ENCODE assay signal across 1 cellular context in the genomic region with DNA sequence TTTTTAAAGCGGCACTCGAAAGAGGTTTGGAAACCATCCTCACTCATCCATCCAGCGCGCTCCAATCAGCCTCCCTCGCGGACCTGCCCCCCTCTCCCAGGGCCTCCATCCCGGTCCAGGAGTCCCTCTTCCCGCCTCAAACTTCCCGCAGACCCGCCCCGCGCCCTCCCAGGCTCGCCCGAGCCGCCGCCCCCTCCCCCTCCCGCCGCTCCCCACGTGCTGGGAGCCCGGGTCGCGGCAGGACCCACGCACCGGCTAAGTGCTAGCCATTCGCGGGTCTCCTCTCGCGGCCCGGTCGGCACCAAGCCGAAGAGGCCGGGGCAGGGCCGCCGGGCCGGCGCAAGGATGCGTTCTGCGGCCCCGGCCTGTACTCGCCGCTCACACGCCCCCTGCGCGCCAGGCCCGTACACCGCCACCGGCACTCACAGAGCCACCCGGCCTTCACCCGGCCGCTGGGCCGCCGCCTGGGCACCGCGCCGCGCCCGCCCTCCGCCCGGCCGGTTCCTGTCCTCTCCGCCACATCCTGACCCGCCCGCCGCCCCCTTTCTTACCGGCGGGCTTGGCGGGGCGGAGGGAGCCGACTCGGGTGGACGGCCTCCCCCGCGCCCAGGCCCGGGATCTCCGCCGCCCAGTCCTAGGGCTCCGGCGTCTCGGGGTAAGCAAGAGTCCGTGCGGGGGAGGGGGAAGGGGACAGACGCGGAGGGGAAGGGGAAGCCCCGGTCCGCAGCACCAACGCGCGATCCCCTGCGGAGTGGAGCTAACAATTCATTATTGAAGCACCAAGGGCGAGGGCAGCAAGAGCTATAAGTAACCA.
TF ChIP-seq lines count a peak whose summit lies in the region.

No MANE protein-coding gene starts in this region.

TF ChIP-seq in K562, 482 proteins besides CTCF, POLR2A, EP300 and RAD21 (continued from another document):
- TF ChIP-seq, protein P1, sequence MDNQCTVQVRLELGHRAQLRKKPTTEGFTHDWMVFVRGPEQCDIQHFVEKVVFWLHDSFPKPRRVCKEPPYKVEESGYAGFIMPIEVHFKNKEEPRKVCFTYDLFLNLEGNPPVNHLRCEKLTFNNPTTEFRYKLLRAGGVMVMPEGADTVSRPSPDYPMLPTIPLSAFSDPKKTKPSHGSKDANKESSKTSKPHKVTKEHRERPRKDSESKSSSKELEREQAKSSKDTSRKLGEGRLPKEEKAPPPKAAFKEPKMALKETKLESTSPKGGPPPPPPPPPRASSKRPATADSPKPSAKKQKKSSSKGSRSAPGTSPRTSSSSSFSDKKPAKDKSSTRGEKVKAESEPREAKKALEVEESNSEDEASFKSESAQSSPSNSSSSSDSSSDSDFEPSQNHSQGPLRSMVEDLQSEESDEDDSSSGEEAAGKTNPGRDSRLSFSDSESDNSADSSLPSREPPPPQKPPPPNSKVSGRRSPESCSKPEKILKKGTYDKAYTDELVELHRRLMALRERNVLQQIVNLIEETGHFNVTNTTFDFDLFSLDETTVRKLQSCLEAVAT (IDR thresholded peaks at IDR 0.05), result peak; percentile 6 to 33; a peak in 1 of 4 replicates
- TF ChIP-seq RBBP5 (IDR thresholded peaks at IDR 0.05; ENCODE audit: borderline replicate concordance, insufficient read depth, low read length, poor library complexity, severe bottlenecking) (peak; percentile 45), BRF1 (IDR thresholded peaks at IDR 0.05; ENCODE audit: borderline replicate concordance, extremely low read depth, insufficient read length) (no peak), ZNF143 (CRISPR knock-in tag; IDR thresholded peaks at IDR 0.05) (no peak), CHD2 (IDR thresholded peaks at IDR 0.05; ENCODE audit: low read depth, low read length) (peak; percentile 5; the same call in 1 of the 2 replicates), BCOR (IDR thresholded peaks at IDR 0.05) (peak; percentile 32; the same call in 1 of the 2 replicates), POU5F1 (IDR thresholded peaks at IDR 0.05; ENCODE audit: borderline replicate concordance, low read depth, low read length, partially characterized antibody) (no peak), ZBTB1 (CRISPR knock-in tag; IDR thresholded peaks at IDR 0.05; ENCODE audit: borderline replicate concordance, low read depth) (no peak), KDM1A (IDR thresholded peaks at IDR 0.05) (no peak), OTX1 (CRISPR knock-in tag; IDR thresholded peaks at IDR 0.05) (no peak), HMGXB4 (CRISPR knock-in tag; IDR thresholded peaks at IDR 0.05) (0 out of 2 replicates have a peak, but pooled peaks have one; percentile 94), TGIF2 (CRISPR knock-in tag; IDR thresholded peaks at IDR 0.05) (no peak), SRSF3 (IDR thresholded peaks at IDR 0.05; ENCODE audit: insufficient read depth, low read length) (0 out of 2 replicates have a peak, but pooled peaks have one; percentile 47), ZC3H11A (IDR thresholded peaks at IDR 0.05; ENCODE audit: low read depth, low read length) (no peak), ZNF766 (CRISPR knock-in tag; conservative IDR thresholded peaks at IDR 0.05) (0 out of 2 replicates have a peak, but pooled peaks have one; percentile 11), TBL1XR1 (IDR thresholded peaks at IDR 0.05; ENCODE audit: low read length in 2 of 2) (no peak), KLF6 (CRISPR knock-in tag; IDR thresholded peaks at IDR 0.05; ENCODE audit: borderline replicate concordance) (no peak), GTF2E2 (tag; IDR thresholded peaks at IDR 0.05) (peak; percentile 48; the same call in 1 of the 2 replicates), RBM39 (optimal IDR thresholded peaks at IDR 0.05; ENCODE audit: low read depth, low read length) (no peak), CREBBP (IDR thresholded peaks at IDR 0.05; ENCODE audit: low read depth, low read length) (no peak), RBM22 (IDR thresholded peaks at IDR 0.05; ENCODE audit: low read depth, low read length, poor library complexity, severe bottlenecking) (no peak), DNMT1 (IDR thresholded peaks at IDR 0.05) (no peak), CREB5 (CRISPR knock-in tag; IDR thresholded peaks at IDR 0.05) (no peak), ZBED1 (IDR thresholded peaks at IDR 0.05) (no peak), NFRKB (IDR thresholded peaks at IDR 0.05; ENCODE audit: low read depth) (peak; percentile 40), KLF1 (tag; IDR thresholded peaks at IDR 0.05) (no peak), ZNF551 (CRISPR knock-in tag; IDR thresholded peaks at IDR 0.05) (no peak), THRAP3 (IDR thresholded peaks at IDR 0.05; ENCODE audit: borderline replicate concordance) (no peak), SMARCA5 (IDR thresholded peaks at IDR 0.05) (no peak), ZNF253 (CRISPR knock-in tag; conservative IDR thresholded peaks at IDR 0.05) (no peak)
- TF ChIP-seq, protein P2, sequence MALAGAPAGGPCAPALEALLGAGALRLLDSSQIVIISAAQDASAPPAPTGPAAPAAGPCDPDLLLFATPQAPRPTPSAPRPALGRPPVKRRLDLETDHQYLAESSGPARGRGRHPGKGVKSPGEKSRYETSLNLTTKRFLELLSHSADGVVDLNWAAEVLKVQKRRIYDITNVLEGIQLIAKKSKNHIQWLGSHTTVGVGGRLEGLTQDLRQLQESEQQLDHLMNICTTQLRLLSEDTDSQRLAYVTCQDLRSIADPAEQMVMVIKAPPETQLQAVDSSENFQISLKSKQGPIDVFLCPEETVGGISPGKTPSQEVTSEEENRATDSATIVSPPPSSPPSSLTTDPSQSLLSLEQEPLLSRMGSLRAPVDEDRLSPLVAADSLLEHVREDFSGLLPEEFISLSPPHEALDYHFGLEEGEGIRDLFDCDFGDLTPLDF (CRISPR knock-in tag; IDR thresholded peaks at IDR 0.05), result peak; percentile 60; the same call in 1 of the 2 replicates
- TF ChIP-seq, protein P3, sequence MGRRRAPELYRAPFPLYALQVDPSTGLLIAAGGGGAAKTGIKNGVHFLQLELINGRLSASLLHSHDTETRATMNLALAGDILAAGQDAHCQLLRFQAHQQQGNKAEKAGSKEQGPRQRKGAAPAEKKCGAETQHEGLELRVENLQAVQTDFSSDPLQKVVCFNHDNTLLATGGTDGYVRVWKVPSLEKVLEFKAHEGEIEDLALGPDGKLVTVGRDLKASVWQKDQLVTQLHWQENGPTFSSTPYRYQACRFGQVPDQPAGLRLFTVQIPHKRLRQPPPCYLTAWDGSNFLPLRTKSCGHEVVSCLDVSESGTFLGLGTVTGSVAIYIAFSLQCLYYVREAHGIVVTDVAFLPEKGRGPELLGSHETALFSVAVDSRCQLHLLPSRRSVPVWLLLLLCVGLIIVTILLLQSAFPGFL (CRISPR knock-in tag; IDR thresholded peaks at IDR 0.05), result no peak
- TF ChIP-seq, protein P4, sequence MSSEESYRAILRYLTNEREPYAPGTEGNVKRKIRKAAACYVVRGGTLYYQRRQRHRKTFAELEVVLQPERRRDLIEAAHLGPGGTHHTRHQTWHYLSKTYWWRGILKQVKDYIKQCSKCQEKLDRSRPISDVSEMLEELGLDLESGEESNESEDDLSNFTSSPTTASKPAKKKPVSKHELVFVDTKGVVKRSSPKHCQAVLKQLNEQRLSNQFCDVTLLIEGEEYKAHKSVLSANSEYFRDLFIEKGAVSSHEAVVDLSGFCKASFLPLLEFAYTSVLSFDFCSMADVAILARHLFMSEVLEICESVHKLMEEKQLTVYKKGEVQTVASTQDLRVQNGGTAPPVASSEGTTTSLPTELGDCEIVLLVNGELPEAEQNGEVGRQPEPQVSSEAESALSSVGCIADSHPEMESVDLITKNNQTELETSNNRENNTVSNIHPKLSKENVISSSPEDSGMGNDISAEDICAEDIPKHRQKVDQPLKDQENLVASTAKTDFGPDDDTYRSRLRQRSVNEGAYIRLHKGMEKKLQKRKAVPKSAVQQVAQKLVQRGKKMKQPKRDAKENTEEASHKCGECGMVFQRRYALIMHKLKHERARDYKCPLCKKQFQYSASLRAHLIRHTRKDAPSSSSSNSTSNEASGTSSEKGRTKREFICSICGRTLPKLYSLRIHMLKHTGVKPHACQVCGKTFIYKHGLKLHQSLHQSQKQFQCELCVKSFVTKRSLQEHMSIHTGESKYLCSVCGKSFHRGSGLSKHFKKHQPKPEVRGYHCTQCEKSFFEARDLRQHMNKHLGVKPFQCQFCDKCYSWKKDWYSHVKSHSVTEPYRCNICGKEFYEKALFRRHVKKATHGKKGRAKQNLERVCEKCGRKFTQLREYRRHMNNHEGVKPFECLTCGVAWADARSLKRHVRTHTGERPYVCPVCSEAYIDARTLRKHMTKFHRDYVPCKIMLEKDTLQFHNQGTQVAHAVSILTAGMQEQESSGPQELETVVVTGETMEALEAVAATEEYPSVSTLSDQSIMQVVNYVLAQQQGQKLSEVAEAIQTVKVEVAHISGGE (CRISPR knock-in tag; IDR thresholded peaks at IDR 0.05), result no peak
- TF ChIP-seq, protein P5, sequence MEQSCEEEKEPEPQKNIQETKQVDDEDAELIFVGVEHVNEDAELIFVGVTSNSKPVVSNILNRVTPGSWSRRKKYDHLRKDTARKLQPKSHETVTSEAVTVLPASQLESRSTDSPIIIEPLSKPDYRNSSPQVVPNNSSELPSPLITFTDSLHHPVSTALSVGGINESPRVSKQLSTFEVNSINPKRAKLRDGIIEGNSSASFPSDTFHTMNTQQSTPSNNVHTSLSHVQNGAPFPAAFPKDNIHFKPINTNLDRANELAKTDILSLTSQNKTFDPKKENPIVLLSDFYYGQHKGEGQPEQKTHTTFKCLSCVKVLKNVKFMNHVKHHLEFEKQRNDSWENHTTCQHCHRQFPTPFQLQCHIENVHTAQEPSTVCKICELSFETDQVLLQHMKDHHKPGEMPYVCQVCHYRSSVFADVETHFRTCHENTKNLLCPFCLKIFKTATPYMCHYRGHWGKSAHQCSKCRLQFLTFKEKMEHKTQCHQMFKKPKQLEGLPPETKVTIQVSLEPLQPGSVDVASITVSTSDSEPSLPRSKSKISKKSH (CRISPR knock-in tag; IDR thresholded peaks at IDR 0.05), result no peak
TF ChIP-seq in K562: peak in this region for 45.
